ENCODE assay signal across 15 cellular contexts in the genomic region with DNA sequence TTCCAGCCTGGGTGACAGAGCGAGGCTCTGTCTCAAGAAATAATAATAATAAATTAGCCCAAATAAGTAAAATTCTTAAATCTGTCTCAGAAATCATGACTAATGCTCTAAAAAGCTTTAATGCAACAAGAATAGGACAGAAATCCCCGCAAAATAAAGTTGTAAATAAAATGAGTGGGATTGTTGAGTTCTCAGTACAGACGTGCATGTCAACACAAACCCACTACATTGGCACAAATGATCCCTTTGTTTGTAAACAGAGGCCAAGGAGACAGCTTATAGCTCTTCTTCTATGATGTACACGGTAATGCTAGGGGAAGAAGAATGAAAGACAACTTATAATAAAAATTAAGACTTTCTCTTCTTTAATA. TPM values are rescaled to one million over a fixed set of nuclear protein-coding genes. Genes with fewer than 3 reads are reported as not detected.
DNase-seq lines count a peak whose midpoint lies in the region.
"Had no signal": no experiment of that assay in that cellular context is flagged by ENCODE, and none has a peak within 500 bp of the region (broad histone marks: within the 10 kb centered on the region; RNA-seq: fewer than 3 reads in every experiment).

No MANE protein-coding gene starts in this region.

- no peak for DNase-seq in CD4-positive, alpha-beta memory T cell
- peak; percentile 31 for DNase-seq in EL
- no peak for DNase-seq in activated naive CD8-positive, alpha-beta T cell treated with anti-CD3 and anti-CD28 coated beads for 36 hours
- no peak for DNase-seq in cerebellar cortex (ENCODE audit: low spot score)
- DNase-seq in COLO829 (ENCODE audit: low spot score): no peak
- DNase-seq in SHP77 (lab: John Stamatoyannopoulos, UW): no peak
- no peak for DNase-seq in ACHN
- DNase-seq: cerebellar nuclear complex, foreskin keratinocyte, H9, left ventricle myocardium inferior, NCI-H187 treated with DMSO at 0.1 percent for 48 hours, small intestine, upper lobe of left lung had no signal

- H3K27ac ChIP-seq in CD4-positive, alpha-beta memory T cell (ENCODE audit: low read depth, low read length): peak overlapping the region; percentile 92
- H3K27ac ChIP-seq in muscle layer of colon (ENCODE audit: low read depth, low read length): peak overlapping the region; percentile 32
- H3K27ac ChIP-seq: foreskin keratinocyte, left ventricle myocardium inferior, upper lobe of left lung had no signal

- peaks cover 3 to 37% of the 10 kb centered on the region in 2 donors for H3K36me3 Mint-ChIP-seq in CD4-positive, alpha-beta memory T cell
- H3K36me3 Mint-ChIP-seq in activated naive CD8-positive, alpha-beta T cell treated with anti-CD3 and anti-CD28 coated beads for 36 hours: peaks cover 32% of the 10 kb centered on the region

- POLR2A ChIA-PET in CD4-positive, alpha-beta memory T cell (lab: Charles Lee; ENCODE audit: partially characterized antibody): interaction anchor here (0.6 to 13.6 kb wide), 4 partner anchors 9 to 117 kb away, joined by 3 to 286 read pairs (median 140); partner anchors contain the start of gene STAT5A

- intact Hi-C loops in CD4-positive, alpha-beta memory T cell (cut with micrococcal nuclease): loop anchor here (10.0 kb wide), 1 partner anchor 45 kb away; no protein-coding TSS in a partner anchor

- H3K9me3 ChIP-seq in CD4-positive, alpha-beta memory T cell (ENCODE audit: control insufficient read depth in 1 of 2, low read length in 2 of 2): no peaks in the 10 kb centered on the region
- no peaks in the 10 kb centered on the region for H3K9me3 ChIP-seq in muscle layer of colon (ENCODE audit: low read length)
- H3K9me3 ChIP-seq: left ventricle myocardium inferior, upper lobe of left lung had no signal

- H3K27ac Mint-ChIP-seq in CD4-positive, alpha-beta memory T cell: peak overlapping the region; percentile 96 to 100 (median 99)
- peak overlapping the region; percentile 93 for H3K27ac Mint-ChIP-seq in activated naive CD8-positive, alpha-beta T cell treated with anti-CD3 and anti-CD28 coated beads for 36 hours
- H3K27ac Mint-ChIP-seq: H9 had no signal

- H3K4me1 Mint-ChIP-seq in CD4-positive, alpha-beta memory T cell: peaks cover 53 to 93% (median 69%) of the 10 kb centered on the region in 4 donors
- H3K4me1 Mint-ChIP-seq in activated naive CD8-positive, alpha-beta T cell treated with anti-CD3 and anti-CD28 coated beads for 36 hours: peaks cover 76% of the 10 kb centered on the region

- H3K4me1 ChIP-seq in CD4-positive, alpha-beta memory T cell (ENCODE audit: insufficient read depth, low read length): peaks cover 82% of the 10 kb centered on the region
- H3K4me1 ChIP-seq in muscle layer of colon (ENCODE audit: insufficient read depth, low read length): peaks cover 65% of the 10 kb centered on the region
- H3K4me1 ChIP-seq: foreskin keratinocyte had no signal

- no peaks in the 10 kb centered on the region for H3K27me3 Mint-ChIP-seq in CD4-positive, alpha-beta memory T cell
- no peaks in the 10 kb centered on the region for H3K27me3 Mint-ChIP-seq in activated naive CD8-positive, alpha-beta T cell treated with anti-CD3 and anti-CD28 coated beads for 36 hours

- no peak overlapping the region for H3K4me3 ChIP-seq in CD4-positive, alpha-beta memory T cell (ENCODE audit: low read length in 2 of 2)
- H3K4me3 ChIP-seq in muscle layer of colon (ENCODE audit: low read depth in 1 of 2, low read length in 2 of 2): no peak overlapping the region
- H3K4me3 ChIP-seq: left ventricle myocardium inferior, upper lobe of left lung had no signal

- no peak overlapping the region for H3K9ac ChIP-seq in muscle layer of colon (ENCODE audit: low read length)

- H3K4me3 Mint-ChIP-seq in CD4-positive, alpha-beta memory T cell: peak overlapping the region in 7 of 8 donors; percentile 26 to 82 (median 65)
- H3K4me3 Mint-ChIP-seq in activated naive CD8-positive, alpha-beta T cell treated with anti-CD3 and anti-CD28 coated beads for 36 hours: no peak overlapping the region
- H3K4me3 Mint-ChIP-seq: H9 had no signal

- H3K9me3 Mint-ChIP-seq in CD4-positive, alpha-beta memory T cell: peaks cover 0 to 1% (median 0%) of the 10 kb centered on the region in 8 donors
- no peaks in the 10 kb centered on the region for H3K9me3 Mint-ChIP-seq in activated naive CD8-positive, alpha-beta T cell treated with anti-CD3 and anti-CD28 coated beads for 36 hours

- in situ Hi-C loops in ACHN (cut with HindIII; ENCODE audit: low pct_ligation_motif_present, low pct_unique_long_range_greater_than_20kb, low sequenced_read_pairs): no loop called here

- no peaks in the 10 kb centered on the region for H3K27me3 ChIP-seq in CD4-positive, alpha-beta memory T cell (ENCODE audit: insufficient read depth, low read length)
- H3K27me3 ChIP-seq in muscle layer of colon (ENCODE audit: control insufficient read depth in 1 of 2, insufficient read depth in 2 of 2, low read length in 2 of 2): no peaks in the 10 kb centered on the region
- H3K27me3 ChIP-seq: foreskin keratinocyte, upper lobe of left lung had no signal

- H3K36me3 ChIP-seq in CD4-positive, alpha-beta memory T cell (ENCODE audit: insufficient read depth, low read length): no peaks in the 10 kb centered on the region
- no peaks in the 10 kb centered on the region for H3K36me3 ChIP-seq in muscle layer of colon (ENCODE audit: insufficient read depth, low read length)
- H3K36me3 ChIP-seq: left ventricle myocardium inferior, upper lobe of left lung had no signal

- CTCF ChIA-PET in CD4-positive, alpha-beta memory T cell (lab: Charles Lee; ENCODE audit: partially characterized antibody): interaction anchor here (1.3 to 3.9 kb wide), 3 partner anchors 21 to 91 kb away, joined by 4 to 28 read pairs (median 12); no protein-coding TSS in a partner anchor

RNA-seq across cellular contexts. Expression of gene STAT5B, which starts 6.0 kb away (rescaled TPM):
- 100 to 1,000 TPM; 244 to 261 TPM for total RNA-seq in CD4-positive, alpha-beta memory T cell
- 100 to 1,000 TPM in 1 of 2 donors, 10 to 100 TPM in 1; 91.3 to 146 TPM for polyA plus RNA-seq in CD4-positive, alpha-beta memory T cell
- 10 to 100 TPM; 60.7 to 68.6 TPM for total RNA-seq in activated naive CD8-positive, alpha-beta T cell treated with anti-CD3 and anti-CD28 coated beads for 36 hours

RNA-seq across cellular contexts. Expression of gene STAT5A, which starts 18.1 kb away (rescaled TPM):
- 100 to 1,000 TPM; 130 to 133 TPM for total RNA-seq in CD4-positive, alpha-beta memory T cell
- 10 to 100 TPM; 66.7 to 94.6 TPM for polyA plus RNA-seq in CD4-positive, alpha-beta memory T cell
- total RNA-seq in activated naive CD8-positive, alpha-beta T cell treated with anti-CD3 and anti-CD28 coated beads for 36 hours: 100 to 1,000 TPM; 116 to 121 TPM
